ENCODE assay signal across 25 cellular contexts in the genomic region with DNA sequence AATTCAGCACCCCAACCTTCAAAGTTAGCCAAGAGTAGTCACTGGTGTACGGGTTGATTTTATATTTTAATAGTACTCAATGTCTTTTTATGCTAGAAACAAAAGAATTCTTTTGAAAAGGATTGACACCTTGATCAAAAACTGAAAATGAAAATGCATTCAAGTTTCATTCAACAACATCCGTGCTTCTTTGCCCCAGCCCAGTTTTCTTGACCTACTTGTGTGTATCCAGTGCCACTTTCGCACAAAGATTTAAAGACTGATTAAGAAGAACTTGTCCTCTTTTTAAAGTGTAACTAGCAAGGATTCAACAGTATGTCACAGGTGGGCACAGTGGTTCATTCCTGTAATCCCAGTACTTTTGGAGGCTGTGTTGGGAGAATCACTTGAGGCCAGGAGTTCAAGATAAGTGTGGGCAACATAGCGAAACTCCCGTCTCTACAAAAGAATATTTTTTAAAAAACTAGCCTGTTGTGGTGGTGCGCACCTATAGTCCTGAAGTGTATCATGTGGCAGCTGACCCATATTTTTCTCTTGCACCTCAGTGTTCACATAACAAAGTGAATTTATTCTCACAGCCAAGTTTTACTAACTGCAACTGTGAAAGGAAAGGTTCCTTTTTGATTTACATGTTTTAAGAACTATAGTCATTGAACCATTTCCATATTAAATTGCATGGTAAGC. TPM values are rescaled to one million over a fixed set of nuclear protein-coding genes. Genes with fewer than 3 reads are reported as not detected.
A peak's percentile ranks its signal among the peaks of the same experiment; 100 is the strongest.
DNase-seq lines count a peak whose midpoint lies in the region; ATAC-seq, FAIRE-seq and TF ChIP-seq lines count a peak whose summit lies in the region.
"Had no signal": no experiment of that assay in that cellular context is flagged by ENCODE, and none has a peak within 500 bp of the region (broad histone marks: within the 10 kb centered on the region; RNA-seq: fewer than 3 reads in every experiment).

No MANE protein-coding gene starts in this region.

- ATAC-seq in T-helper 17 cell = peak; percentile 70
- ATAC-seq in effector memory CD8-positive, alpha-beta T cell (replicated peaks) = peak; percentile 76
- no peak for ATAC-seq in GM21528 (IDR thresholded peaks at IDR 0.05; ENCODE audit: low FRiP score, unreplicated experiment)

- peak; percentile 28 for FAIRE-seq in GM12891 (lab: Jason Lieb, UNC)
- FAIRE-seq: A204.1, H1 had no signal

- no peaks in the 10 kb centered on the region for H3K27me3 Mint-ChIP-seq in T-helper 17 cell
- H3K27me3 Mint-ChIP-seq in effector memory CD8-positive, alpha-beta T cell = no peaks in the 10 kb centered on the region

- peak overlapping the region; percentile 70 for H3K27ac Mint-ChIP-seq in T-helper 17 cell
- peak overlapping the region in 1 of 2 donors; percentile 51 for H3K27ac Mint-ChIP-seq in effector memory CD8-positive, alpha-beta T cell
- H3K27ac Mint-ChIP-seq: CD4-positive, alpha-beta T cell had no signal

- H3K36me3 Mint-ChIP-seq in T-helper 17 cell (ENCODE audit: low read depth) = no peaks in the 10 kb centered on the region
- no peaks in the 10 kb centered on the region for H3K36me3 Mint-ChIP-seq in effector memory CD8-positive, alpha-beta T cell (ENCODE audit: insufficient read depth)

- DNase-seq in GM12891 (ENCODE audit: insufficient read length, low spot score) = no peak
- no peak for DNase-seq in T-helper 17 cell
- DNase-seq in effector memory CD8-positive, alpha-beta T cell = no peak
- DNase-seq in BE2C = no peak
- DNase-seq in effector memory CD4-positive, alpha-beta T cell = no peak
- DNase-seq: Caco-2; CD4-positive, alpha-beta T cell; DMS79; EL; GDM1; HCEC 1CT; Karpas-422; NCI-H1092 treated with DMSO at 0.1 percent for 48 hours; NCI-H1436; NCI-H187; NCI-H2081 treated with DMSO at 0.1 percent for 48 hours; NCI-H524; NCI-H748 treated with DMSO at 0.1 percent for 48 hours; SK-N-SH; SW 1271 had no signal

- TF ChIP-seq POLR2A in GM12891 (IDR thresholded peaks at IDR 0.05; ENCODE audit: low read depth, low read length) = no peak

- H3K4me3 ChIP-seq in BE2C (ENCODE audit: low read depth, low read length) = no peak overlapping the region
- H3K4me3 ChIP-seq in effector memory CD4-positive, alpha-beta T cell (ENCODE audit: insufficient read depth, low read depth, low read length, poor library complexity, severe bottlenecking) = no peak overlapping the region
- H3K4me3 ChIP-seq: BLaER1 treated with 17β-estradiol and CSF1 and Interleukin-3, amounts not matched to agents 10 nM and 100 nM had no signal

- no peaks in the 10 kb centered on the region for H3K9me3 Mint-ChIP-seq in effector memory CD8-positive, alpha-beta T cell
- H3K9me3 Mint-ChIP-seq: CD4-positive, alpha-beta T cell had no signal

- no peaks in the 10 kb centered on the region for H3K9me3 ChIP-seq in T-helper 17 cell (ENCODE audit: control insufficient read depth, low read length, poor library complexity, severe bottlenecking)
- H3K9me3 ChIP-seq in BE2C = no peaks in the 10 kb centered on the region
- no peaks in the 10 kb centered on the region for H3K9me3 ChIP-seq in effector memory CD4-positive, alpha-beta T cell (ENCODE audit: control insufficient read depth, low read length)
- H3K9me3 ChIP-seq: BLaER1 treated with 17β-estradiol and CSF1 and Interleukin-3, amounts not matched to agents 10 nM and 100 nM; Caco-2; SK-N-SH had no signal

- no peaks in the 10 kb centered on the region for H3K4me1 ChIP-seq in BE2C
- no peaks in the 10 kb centered on the region for H3K4me1 ChIP-seq in effector memory CD4-positive, alpha-beta T cell (ENCODE audit: control insufficient read depth, insufficient read depth, low read length, poor library complexity, severe bottlenecking)
- H3K4me1 ChIP-seq: BLaER1 treated with 17β-estradiol and CSF1 and Interleukin-3, amounts not matched to agents 10 nM and 100 nM had no signal

- peak overlapping the region; percentile 56 for H3K4me3 Mint-ChIP-seq in T-helper 17 cell
- peak overlapping the region in 1 of 2 donors; percentile 29 for H3K4me3 Mint-ChIP-seq in effector memory CD8-positive, alpha-beta T cell
- H3K4me3 Mint-ChIP-seq: CD4-positive, alpha-beta T cell had no signal

- TF ChIP-seq CTCF in 22Rv1 (IDR thresholded peaks at IDR 0.05) (no peak), BE2C (IDR thresholded peaks at IDR 0.05; ENCODE audit: low read depth, low read length) (no peak)

- peaks cover 4% of the 10 kb centered on the region for H3K4me1 Mint-ChIP-seq in T-helper 17 cell
- H3K4me1 Mint-ChIP-seq in effector memory CD8-positive, alpha-beta T cell (ENCODE audit: low read depth in 2 of 2) = no peaks in the 10 kb centered on the region

- no peaks in the 10 kb centered on the region for H3K36me3 ChIP-seq in BE2C
- H3K36me3 ChIP-seq in effector memory CD4-positive, alpha-beta T cell (ENCODE audit: control insufficient read depth, insufficient read depth, low read length) = no peaks in the 10 kb centered on the region
- H3K36me3 ChIP-seq: BLaER1 treated with 17β-estradiol and CSF1 and Interleukin-3, amounts not matched to agents 10 nM and 100 nM had no signal

- H3K27ac ChIP-seq in 22Rv1 = peak overlapping the region; percentile 62
- H3K27ac ChIP-seq in effector memory CD4-positive, alpha-beta T cell (ENCODE audit: insufficient read depth, low read length, poor library complexity, severe bottlenecking) = no peak overlapping the region
- H3K27ac ChIP-seq: BLaER1 treated with 17β-estradiol and CSF1 and Interleukin-3, amounts not matched to agents 10 nM and 100 nM had no signal

- no peaks in the 10 kb centered on the region for H3K27me3 ChIP-seq in BE2C
- H3K27me3 ChIP-seq in effector memory CD4-positive, alpha-beta T cell (replicated peaks; ENCODE audit: control insufficient read depth, insufficient read depth, low read length, poor library complexity, severe bottlenecking) = no peaks in the 10 kb centered on the region
- H3K27me3 ChIP-seq: BLaER1 treated with 17β-estradiol and CSF1 and Interleukin-3, amounts not matched to agents 10 nM and 100 nM had no signal

TF ChIP-seq in GM12891, 5 proteins besides CTCF, POLR2A, EP300 and RAD21:
- TF ChIP-seq PAX5 (IDR thresholded peaks at IDR 0.05; ENCODE audit: insufficient read depth, low read length, severe bottlenecking) (no peak), SPI1 (IDR thresholded peaks at IDR 0.05; ENCODE audit: low read depth, low read length) (no peak), TAF1 (IDR thresholded peaks at IDR 0.05; ENCODE audit: low read depth, low read length) (no peak), POU2F2 (IDR thresholded peaks at IDR 0.05; ENCODE audit: low read depth, low read length) (no peak), POLR2AphosphoS5 (IDR thresholded peaks at IDR 0.05; ENCODE audit: low read depth, low read length) (no peak)

RNA-seq across cellular contexts. Expression of gene CD2AP, which starts 22.7 kb away (rescaled TPM):
- polyA plus RNA-seq in GM12891 (2012; ENCODE audit: low read depth, missing spikeins) = 15.7 TPM
- total RNA-seq in T-helper 17 cell = 10 to 100 TPM; 34.4 to 45.3 TPM
- 1.9 TPM for polyA plus RNA-seq in BE2C (2012; ENCODE audit: insufficient read depth, insufficient read length, low read depth)
